In genomic region chr5:103258368-103258956, GRCh38 we compare ENCODE assay signal across 8 cellular contexts. TPM values are rescaled to one million over a fixed set of nuclear protein-coding genes. Genes with fewer than 3 reads are reported as not detected.
DNase-seq lines count a peak whose midpoint lies in the region; ATAC-seq, FAIRE-seq and TF ChIP-seq lines count a peak whose summit lies in the region.

A gene with protein sequence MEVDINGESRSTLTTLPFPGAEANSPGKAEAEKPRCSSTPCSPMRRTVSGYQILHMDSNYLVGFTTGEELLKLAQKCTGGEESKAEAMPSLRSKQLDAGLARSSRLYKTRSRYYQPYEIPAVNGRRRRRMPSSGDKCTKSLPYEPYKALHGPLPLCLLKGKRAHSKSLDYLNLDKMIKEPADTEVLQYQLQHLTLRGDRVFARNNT (plus strand): TSS chr5:103258763. CDS start chr5:103275920, 17,157 bp downstream.

- H3K9me3 ChIP-seq in AG04450 (ENCODE audit: control insufficient read depth, insufficient read depth, low read length) (no peaks in the 10 kb centered on the region; the same call in 1 of the 2 replicates), iPS-18c (ENCODE audit: control insufficient read depth, insufficient read depth, low read length) (no peaks in the 10 kb centered on the region), skeletal muscle tissue (ENCODE audit: control insufficient read depth in 3 of 3, low read length in 3 of 3) (no peaks in the 10 kb centered on the region)

- TF ChIP-seq CTCF in AG04450 (IDR thresholded peaks at IDR 0.05; ENCODE audit: low read depth, low read length) (no peak), WI38 (IDR thresholded peaks at IDR 0.05; ENCODE audit: low read depth, low read length) (no peak), bronchial epithelial cell (IDR thresholded peaks at IDR 0.05; ENCODE audit: insufficient read depth, low read length, severe bottlenecking) (no peak)

- H3K27me3 ChIP-seq in AG04450 (ENCODE audit: control insufficient read depth, insufficient read depth, low read length) (no peaks in the 10 kb centered on the region), bronchial epithelial cell (ENCODE audit: control insufficient read depth, insufficient read depth, low read length) (no peaks in the 10 kb centered on the region), skeletal muscle tissue (ENCODE audit: control insufficient read depth in 3 of 3, insufficient read depth in 3 of 3, low read length in 3 of 3) (no peaks in the 10 kb centered on the region)

- DNase-seq in AG04450 (ENCODE audit: low read depth, low spot score) (peak; percentile 94), NCI-H2227 (lab: John Stamatoyannopoulos, UW; ENCODE audit: unreplicated experiment) (peak; percentile 96), bronchial epithelial cell (ENCODE audit: low read depth) (peak; percentile 91)

- CTCF ChIA-PET in AG04450 (lab: Charles Lee) = interaction anchor here (0.6 to 4.7 kb wide), 15 partner anchors 12 to 299 kb away, joined by 3 to 35 read pairs (median 3); no protein-coding TSS in a partner anchor

- H3K27ac ChIP-seq in AG04450 (ENCODE audit: low read depth, low read length) (no peak within 1 kb of the TSS), skeletal muscle tissue (ENCODE audit: low read depth, low read length) (peak within 1 kb of the TSS; percentile 49)

- POLR2A ChIA-PET in AG04450 (lab: Yijun Ruan, JAX) = interaction anchor here (0.6 to 1.4 kb wide), 9 partner anchors 14 to 422 kb away, joined by 3 to 8 read pairs (median 3); partner anchors contain the start of genes GIN1 and PPIP5K2

- FAIRE-seq in bronchial epithelial cell (lab: Jason Lieb, UNC) = no peak

- H3K9ac ChIP-seq in skeletal muscle tissue (ENCODE audit: low read depth in 1 of 3, low read length in 3 of 3) = peak within 1 kb of the TSS; percentile 76 to 85 (median 84)

- H3K36me3 ChIP-seq in bronchial epithelial cell (ENCODE audit: control insufficient read depth, insufficient read depth, low read length) (no peaks in the 10 kb centered on the region), skeletal muscle tissue (ENCODE audit: control insufficient read depth in 3 of 3, insufficient read depth in 3 of 3, low read length in 3 of 3) (no peaks in the 10 kb centered on the region)

- H3K4me3 ChIP-seq in AG04450 (ENCODE audit: low read depth, low read length) = peak within 1 kb of the TSS; percentile 89
- H3K4me3 ChIP-seq in WI38 (ENCODE audit: low read depth, low read length) = peak within 1 kb of the TSS; percentile 90
- peak within 1 kb of the TSS; percentile 95 for H3K4me3 ChIP-seq in bronchial epithelial cell (ENCODE audit: low read depth, low read length)
- H3K4me3 ChIP-seq in iPS-18c (ENCODE audit: insufficient read depth, low read depth, low read length) = peak within 1 kb of the TSS; percentile 83
- peak within 1 kb of the TSS; percentile 80 to 92 (median 91) for H3K4me3 ChIP-seq in skeletal muscle tissue (ENCODE audit: low read length in 3 of 3)

- ATAC-seq in GM18907 (IDR thresholded peaks at IDR 0.05; ENCODE audit: unreplicated experiment) (peak; percentile 85), HG03139 (IDR thresholded peaks at IDR 0.05; ENCODE audit: unreplicated experiment) (peak; percentile 89)

- peaks cover 14 to 22% (median 20%) of the 10 kb centered on the region in 3 donors for H3K4me1 ChIP-seq in skeletal muscle tissue (ENCODE audit: control insufficient read depth in 3 of 3, insufficient read depth in 3 of 3, low read length in 3 of 3)

RNA-seq across cellular contexts. Expression of the gene that starts here (rescaled TPM):
- polyA plus RNA-seq in AG04450 (2011; rRNA removed) = 5.3 and 6.3 TPM in 2 replicates
- polyA minus RNA-seq in AG04450 (2011; rRNA and poly(A)+ RNA removed) = 7.7 and 8.3 TPM in 2 replicates
- total RNA-seq in bronchial epithelial cell = 10.8 and 11.6 TPM in 2 replicates
- total RNA-seq in skeletal muscle tissue = 10.4 TPM
